ENCODE assay signal across 19 cellular contexts in the genomic region with DNA sequence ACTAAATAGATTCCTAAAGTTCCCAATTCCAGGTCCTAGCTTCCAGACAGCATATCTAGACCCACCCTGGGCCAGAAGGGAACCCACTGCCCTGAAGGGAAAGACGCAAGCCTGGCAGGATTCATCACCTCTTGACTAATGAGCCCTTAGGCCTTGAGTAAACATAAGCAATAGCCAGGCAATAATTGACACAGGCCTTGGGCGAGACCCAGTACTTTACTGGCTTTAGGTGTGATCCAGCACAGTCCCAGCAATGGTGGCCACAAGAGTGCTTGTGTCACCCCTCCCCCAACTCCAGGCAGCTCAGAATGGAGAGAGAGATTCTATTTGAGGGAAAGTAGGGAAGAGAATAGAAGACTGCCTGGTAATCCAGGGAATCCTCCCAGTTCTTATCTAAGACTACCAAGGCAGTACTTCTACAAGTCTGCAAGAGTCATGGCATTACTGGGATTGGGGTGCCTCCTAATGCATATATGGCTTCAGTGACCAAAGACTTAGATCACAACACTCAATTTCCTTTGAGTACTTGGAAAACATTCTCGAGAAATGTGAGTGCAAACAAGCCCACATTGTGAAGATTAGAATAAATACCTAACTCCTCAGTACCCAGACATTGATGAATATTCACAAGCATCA.
"Had no signal": no experiment of that assay in that cellular context is flagged by ENCODE, and none has a peak within 500 bp of the region (broad histone marks: within the 10 kb centered on the region; RNA-seq: fewer than 3 reads in every experiment).

No MANE protein-coding gene starts in this region.

- H3K27ac ChIP-seq: brain microvascular endothelial cell, esophagus squamous epithelium, parathyroid adenoma, uterus had no signal

- H3K4me1 Mint-ChIP-seq: activated naive CD4-positive, alpha-beta T cell treated with anti-CD3 and anti-CD28 coated beads, Interleukin-2, amount 50 U/mL, for 24 hours; mesothelial cell of epicardium; naive B cell; stimulated activated naive CD8-positive, alpha-beta T cell treated with anti-CD3 and anti-CD28 coated beads, Interleukin-15, amount 100 ng/mL, for 72 hours had no signal

- H3K4me3 Mint-ChIP-seq: activated naive CD4-positive, alpha-beta T cell treated with anti-CD3 and anti-CD28 coated beads, Interleukin-2, amount 50 U/mL, for 24 hours; mesothelial cell of epicardium; naive B cell; stimulated activated naive CD8-positive, alpha-beta T cell treated with anti-CD3 and anti-CD28 coated beads, Interleukin-15, amount 100 ng/mL, for 72 hours had no signal

- H3K9ac ChIP-seq: parathyroid adenoma had no signal

- H3K79me2 ChIP-seq: parathyroid adenoma had no signal

- H3K36me3 ChIP-seq: brain microvascular endothelial cell, esophagus squamous epithelium, uterus had no signal

- ATAC-seq: activated CD4-positive, CD25-positive, alpha-beta regulatory T cell treated with anti-CD3 and anti-CD28 coated beads, Interleukin-2, amount 50 U/mL, for 24 hours; left ventricle myocardium superior; stimulated activated naive CD8-positive, alpha-beta T cell treated with anti-CD3 and anti-CD28 coated beads, Interleukin-15, amount 100 ng/mL, for 72 hours had no signal

- H3K27me3 ChIP-seq: brain microvascular endothelial cell, esophagus squamous epithelium, uterus had no signal

- H3K4me1 ChIP-seq: esophagus squamous epithelium, parathyroid adenoma, uterus had no signal

- H3K4me3 ChIP-seq: esophagus squamous epithelium, uterus had no signal

- DNase-seq: amygdala; brain microvascular endothelial cell; cerebellar nuclear complex; dermis blood vessel endothelial cell; esophagus squamous epithelium; foreskin fibroblast; head of caudate nucleus; islet precursor cell; left ventricle myocardium superior; naive B cell; retina; stimulated activated CD4-positive, alpha-beta T cell treated with anti-CD3 and anti-CD28 coated beads, Interleukin-15, amount 100 ng/mL, for 24 hours; stimulated activated CD4-positive, alpha-beta T cell treated with anti-CD3 and anti-CD28 coated beads, Interleukin-4, amount 100 ng/mL, for 4 hours; stimulated activated naive CD8-positive, alpha-beta T cell treated with anti-CD3 and anti-CD28 coated beads, Interleukin-15, amount 100 ng/mL, for 72 hours; uterus had no signal

- H3K27ac Mint-ChIP-seq: activated naive CD4-positive, alpha-beta T cell treated with anti-CD3 and anti-CD28 coated beads, Interleukin-2, amount 50 U/mL, for 24 hours; mesothelial cell of epicardium; stimulated activated naive CD8-positive, alpha-beta T cell treated with anti-CD3 and anti-CD28 coated beads, Interleukin-15, amount 100 ng/mL, for 72 hours had no signal
